ENCODE assay signal across 8 cellular contexts in genomic region chr15:84588053-84588874, GRCh38. TPM values are rescaled to one million over a fixed set of nuclear protein-coding genes. Genes with fewer than 3 reads are reported as not detected.
A peak's percentile ranks its signal among the peaks of the same experiment; 100 is the strongest.
DNase-seq lines count a peak whose midpoint lies in the region; TF ChIP-seq lines count a peak whose summit lies in the region.

No MANE protein-coding gene starts in this region.

- H2AFZ ChIP-seq in neuronal stem cell (ENCODE audit: low read length): peak overlapping the region; percentile 92

- peaks cover 0 to 1% of the 10 kb centered on the region in 2 donors for H3K9me3 ChIP-seq in neuronal stem cell (replicated peaks in 1 of 2; ENCODE audit: control insufficient read depth in 2 of 2, insufficient read depth in 1 of 2, low read depth in 1 of 2, low read length in 2 of 2)

- no peak overlapping the region for H2BK5ac ChIP-seq in neuronal stem cell (ENCODE audit: low read length)

- no peak overlapping the region for H2BK12ac ChIP-seq in neuronal stem cell (ENCODE audit: low read length)

- H3K14ac ChIP-seq in neuronal stem cell (ENCODE audit: low read length): no peak overlapping the region

- H3K36me3 ChIP-seq in H7 (replicated peaks; ENCODE audit: control insufficient read depth, insufficient read depth, low read length) (no peaks in the 10 kb centered on the region), neuronal stem cell (replicated peaks in 1 of 2; ENCODE audit: control insufficient read depth in 2 of 2, insufficient read depth in 2 of 2, low read length in 2 of 2) (no peaks in the 10 kb centered on the region)

- H3K4me3 ChIP-seq in H7 (ENCODE audit: insufficient read depth, low read depth, low read length) (peak overlapping the region; percentile 14; the same call in 1 of the 2 replicates), LNCaP clone FGC (ENCODE audit: low read depth, low read length) (peak overlapping the region; percentile 40), fibroblast of villous mesenchyme (ENCODE audit: low read depth, low read length) (peak overlapping the region; percentile 48), neuronal stem cell (ENCODE audit: low read length in 2 of 2) (no peak overlapping the region)

- no peak overlapping the region for H2BK120ac ChIP-seq in neuronal stem cell (ENCODE audit: low read depth, low read length)

- H3K27ac ChIP-seq in neuronal stem cell (replicated peaks; ENCODE audit: low read length): no peak overlapping the region

- no CpG with 5 or more reads among the region's 26 CpGs for WGBS in neuronal stem cell (ENCODE audit: extremely low coverage in 2 of 2, insufficient read length in 2 of 2, insufficient replicate concordance in 1 of 2), 2 donors

- TF ChIP-seq CTCF in LNCaP clone FGC (IDR thresholded peaks at IDR 0.05; ENCODE audit: control insufficient read depth, extremely low read depth, insufficient read depth): peak; percentile 80
- TF ChIP-seq CTCF in fibroblast of villous mesenchyme (IDR thresholded peaks at IDR 0.05; ENCODE audit: insufficient read depth, low read depth, low read length): peak; percentile 65

- peaks cover 0 to 13% of the 10 kb centered on the region in 2 donors for H3K4me1 ChIP-seq in neuronal stem cell (ENCODE audit: control insufficient read depth in 2 of 2, insufficient read depth in 1 of 2, low read depth in 1 of 2, low read length in 2 of 2)

- H3K9ac ChIP-seq in neuronal stem cell (ENCODE audit: low read depth, low read length, poor library complexity): no peak overlapping the region

- no peak overlapping the region for H4K91ac ChIP-seq in neuronal stem cell (ENCODE audit: low read depth, low read length, poor library complexity)

- H3K23ac ChIP-seq in neuronal stem cell (ENCODE audit: low read depth, low read length, poor library complexity): no peak overlapping the region

- H2BK15ac ChIP-seq in neuronal stem cell (ENCODE audit: low read length): no peak overlapping the region

- no peaks in the 10 kb centered on the region for H3K79me1 ChIP-seq in neuronal stem cell (ENCODE audit: low read depth, low read length)

- DNase-seq in Daoy (ENCODE audit: low read depth) (peak; percentile 66), H7 (peak; percentile 96), LNCaP clone FGC (ENCODE audit: low read depth) (peak; percentile 76), RPMI8226 (peak; percentile 94), fibroblast of villous mesenchyme (ENCODE audit: low read depth) (peak; percentile 74), neuronal stem cell (ENCODE audit: low spot score) (peak; percentile 80), stromal cell of bone marrow (ENCODE audit: low read depth) (peak; percentile 50)
- DNase-seq in activated T-helper 1 cell treated with anti-CD3 and anti-CD28 coated beads, Interleukin-2, amount 50 U/mL, for 16 hours (ENCODE audit: low read depth in 1 of 2, low spot score in 1 of 2): peak; percentile 67 to 76

- H3K27me3 ChIP-seq in H7 (ENCODE audit: control insufficient read depth, insufficient read depth, low read length): no peaks in the 10 kb centered on the region
- H3K27me3 ChIP-seq in neuronal stem cell (ENCODE audit: control insufficient read depth in 3 of 3, insufficient read depth in 3 of 3, low read depth in 1 of 3, low read length in 3 of 3): peaks cover 0 to 22% (median 5%) of the 10 kb centered on the region in 3 experiments

- H3K4me2 ChIP-seq in neuronal stem cell (ENCODE audit: insufficient read depth, low read length, poor library complexity, severe bottlenecking): no peak overlapping the region

- no peak overlapping the region for H4K8ac ChIP-seq in neuronal stem cell (ENCODE audit: low read depth, low read length)

- no peak overlapping the region for H2AK5ac ChIP-seq in neuronal stem cell (ENCODE audit: low read depth, low read length)

- no peak overlapping the region for H3K18ac ChIP-seq in neuronal stem cell (ENCODE audit: low read length)

- no peak overlapping the region for H3K4ac ChIP-seq in neuronal stem cell (ENCODE audit: low read length)

RNA-seq across cellular contexts. Expression of gene ZSCAN2, which starts 12.5 kb away (rescaled TPM):
- 6.4 and 9.9 TPM in 2 replicates for total RNA-seq in Daoy (2014; rRNA removed; shearing (Covaris generic))
- total RNA-seq in H7 (2014; rRNA removed; shearing (Covaris generic)): 61.5 and 64.8 TPM in 2 replicates
- total RNA-seq in fibroblast of villous mesenchyme: 5.6 and 7.1 TPM in 2 replicates
- polyA plus RNA-seq in neuronal stem cell (2013, experiment 1 of 2): 7.7 TPM
- 8.2 TPM for polyA plus RNA-seq in neuronal stem cell (2013, experiment 2 of 2)

Comparison
In these comparisons a context has a peak if more than half of its experiments do, and no peak if none do; other contexts are left out.
1. H3K4me3 ChIP-seq: peak in H7 (single experiment), LNCaP clone FGC (single experiment) and fibroblast of villous mesenchyme (single experiment); none in neuronal stem cell (0 of 2).
2. Peak in every context shown above with its lines, with median percentiles within 50 percentile points of each other: DNase-seq.